ENCODE assay signal across 8 cellular contexts in genomic region chr15:62344806-62345539, GRCh38. TPM values are rescaled to one million over a fixed set of nuclear protein-coding genes. Genes with fewer than 3 reads are reported as not detected.
DNase-seq lines count a peak whose midpoint lies in the region; ATAC-seq and TF ChIP-seq lines count a peak whose summit lies in the region.

No MANE protein-coding gene starts in this region.

- no peaks in the 10 kb centered on the region for H3K79me2 ChIP-seq in PC-9 (ENCODE audit: low read depth)

- H3K27ac ChIP-seq in PC-9 (no peak overlapping the region), gastroesophageal sphincter (no peak overlapping the region)

- no peaks in the 10 kb centered on the region for H3K9me3 ChIP-seq in PC-9 (ENCODE audit: insufficient read depth, low read depth)
- peaks cover 0 to 3% (median 0%) of the 10 kb centered on the region in 3 donors for H3K9me3 ChIP-seq in gastroesophageal sphincter

- H3K4me2 ChIP-seq in PC-9: no peak overlapping the region

- no peaks in the 10 kb centered on the region for H3K9me2 ChIP-seq in PC-9 (ENCODE audit: insufficient read depth)

- BruUV-seq in PC-9 (replicated peaks; lab: Mats Ljungman, UMichigan): no TSS peak

- TF ChIP-seq CTCF in GM10248 (IDR thresholded peaks at IDR 0.05; ENCODE audit: control extremely low read depth, extremely low read depth, low read depth, missing control alignments) (peak; percentile 38), PC-9 (conservative IDR thresholded peaks at IDR 0.05) (peak; percentile 64), gastroesophageal sphincter (IDR thresholded peaks at IDR 0.05) (peak in 2 of 4 experiments; percentile 46 to 55)

- no peak overlapping the region for H2AFZ ChIP-seq in PC-9

- intact Hi-C loops in PC-9 (cut with micrococcal nuclease; ENCODE audit: unreplicated experiment): no loop called here

- WGBS in gastroesophageal sphincter (ENCODE audit: low coverage in 1 of 2), 2 donors: 24 to 44% methylated on average over 8 to 18 of the region's 21 CpGs

- POLR2A ChIA-PET in GM10248 (lab: Yijun Ruan, JAX) (no interaction called here), PC-9 (lab: Charles Lee; ENCODE audit: unreplicated experiment) (no interaction called here)

- no peaks in the 10 kb centered on the region for H4K20me1 ChIP-seq in PC-9 (ENCODE audit: insufficient read depth)

- TF ChIP-seq POLR2A in gastroesophageal sphincter (IDR thresholded peaks at IDR 0.05): no peak

- H3K36me3 ChIP-seq in PC-9 (ENCODE audit: low read depth) (no peaks in the 10 kb centered on the region), gastroesophageal sphincter (no peaks in the 10 kb centered on the region)

- CTCF ChIA-PET in GM10248 (lab: Yijun Ruan, JAX) (interaction anchor here (0.8 to 1.9 kb wide), 3 partner anchors 9 to 37 kb away, joined by 4 to 12 read pairs (median 4); no protein-coding TSS in a partner anchor), PC-9 (lab: Charles Lee) (interaction anchor here (0.6 kb wide), 1 partner anchor 56 kb away, joined by 3 read pairs; no protein-coding TSS in a partner anchor)

- H3K4me3 ChIP-seq in PC-9 (no peak overlapping the region), gastroesophageal sphincter (peak overlapping the region in 1 of 2 donors; percentile 3)

- no peak for TF ChIP-seq EP300 in gastroesophageal sphincter (IDR thresholded peaks at IDR 0.05)

- no peaks in the 10 kb centered on the region for H3F3A ChIP-seq in PC-9 (ENCODE audit: insufficient read depth, low read depth)

- H3K27me3 ChIP-seq in PC-9 (ENCODE audit: insufficient read depth, low read depth) (no peaks in the 10 kb centered on the region), gastroesophageal sphincter (no peaks in the 10 kb centered on the region)

- peak; percentile 88 for ATAC-seq in HG03196 (IDR thresholded peaks at IDR 0.05; ENCODE audit: unreplicated experiment)
- peak; percentile 34 for ATAC-seq in gastroesophageal sphincter
- ATAC-seq in HG03045 (IDR thresholded peaks at IDR 0.05; ENCODE audit: unreplicated experiment): no peak

- H3K4me1 ChIP-seq in PC-9 (replicated peaks; ENCODE audit: insufficient read depth) (no peaks in the 10 kb centered on the region), gastroesophageal sphincter (no peaks in the 10 kb centered on the region)

- DNase-seq in GM10248 (ENCODE audit: extremely low spot score) (peak; percentile 72), PC-9 (peak; percentile 20 to 35), putamen (ENCODE audit: low spot score) (peak; percentile 6), hippocampal formation (lab: John Stamatoyannopoulos, UW) (no peak)
- DNase-seq in activated T-helper 1 cell treated with anti-CD3 and anti-CD28 coated beads, Interleukin-2, amount 50 U/mL, for 16 hours (ENCODE audit: low read depth in 1 of 2, low spot score in 1 of 2): peak; percentile 9 to 21

RNA-seq across cellular contexts. Expression of gene TLN2, which starts 45.4 kb away (rescaled TPM):
- total RNA-seq in PC-9 (2021) (8.7 and 16.0 TPM in 2 replicates), gastroesophageal sphincter (10 to 100 TPM; 15.3 to 30.3 (median 17.0) TPM)

Comparison
In these comparisons a context has a peak if more than half of its experiments do, and no peak if none do; other contexts are left out.
1. DNase-seq: peak in GM10248 (single experiment), PC-9 (2 of 2), activated T-helper 1 cell treated with anti-CD3 and anti-CD28 coated beads, Interleukin-2, amount 50 U/mL, for 16 hours (2 of 2) and putamen (single experiment); none in hippocampal formation (0 of 2).